Comparison of ENCODE assay signal across 13 cellular contexts in genomic region chr5:149519624-149520023, GRCh38. TPM values are rescaled to one million over a fixed set of nuclear protein-coding genes. Genes with fewer than 3 reads are reported as not detected.
DNase-seq lines count a peak whose midpoint lies in the region; ATAC-seq and TF ChIP-seq lines count a peak whose summit lies in the region.
"Had no signal": no experiment of that assay in that cellular context is flagged by ENCODE, and none has a peak within 500 bp of the region (broad histone marks: within the 10 kb centered on the region; RNA-seq: fewer than 3 reads in every experiment).

No MANE protein-coding gene starts in this region.

- CTCF ChIA-PET in Caco-2 (lab: Charles Lee), result interaction anchor here (1.3 to 1.4 kb wide), 2 partner anchors 32 to 67 kb away, joined by 3 to 4 read pairs; partner anchors contain the start of gene CSNK1A1
- CTCF ChIA-PET in RWPE1 (lab: Yijun Ruan, JAX), result interaction anchor here (0.5 to 0.6 kb wide), 3 partner anchors 10 to 252 kb away, joined by 3 read pairs; no protein-coding TSS in a partner anchor

- TF ChIP-seq CTCF in Caco-2 (IDR thresholded peaks at IDR 0.05; ENCODE audit: insufficient read depth in 1 of 2, low read depth in 1 of 2, low read length in 1 of 2, severe bottlenecking in 1 of 2, unreplicated experiment in 1 of 2) (no peak), RWPE2 (IDR thresholded peaks at IDR 0.05; ENCODE audit: poor library complexity, severe bottlenecking) (no peak), esophagus muscularis mucosa (IDR thresholded peaks at IDR 0.05) (no peak), osteoblast (IDR thresholded peaks at IDR 0.05; ENCODE audit: extremely low read depth, low read depth, low read length) (no peak), RWPE1 (conservative IDR thresholded peaks at IDR 0.05; ENCODE audit: low read depth) (no peak)

- no TSS peak for BruUV-seq in Caco-2 (replicated peaks; lab: Mats Ljungman, UMichigan)

- H3K4me1 ChIP-seq in Caco-2 (no peaks in the 10 kb centered on the region), RWPE2 (ENCODE audit: insufficient read depth, poor library complexity, severe bottlenecking) (peaks cover 49% of the 10 kb centered on the region), esophagus muscularis mucosa (peaks cover 74 to 100% (median 98%) of the 10 kb centered on the region in 4 donors), osteoblast (ENCODE audit: insufficient read depth, low read length) (peaks cover 67% of the 10 kb centered on the region)

- no peak overlapping the region for H3K4me2 ChIP-seq in osteoblast (ENCODE audit: insufficient read depth, low read length)

- DNase-seq in Caco-2, result no peak
- no peak for DNase-seq in RWPE2 (ENCODE audit: low spot score)
- no peak for DNase-seq in esophagus muscularis mucosa (ENCODE audit: extremely low spot score)
- no peak for DNase-seq in osteoblast (ENCODE audit: insufficient read length, low spot score, missing footprints)
- DNase-seq in RWPE1 (ENCODE audit: low spot score), result no peak
- DNase-seq in KG1 (lab: John Stamatoyannopoulos, UW), result no peak
- DNase-seq: activated CD4-positive, alpha-beta memory T cell treated with anti-CD3 and anti-CD28 coated beads, Interleukin-2, amount 10 ng/mL, durations not matched to agents 7 days and 5 days; activated naive CD4-positive, alpha-beta T cell treated with anti-CD3 and anti-CD28 coated beads for 36 hours; mucosa of descending colon; NCI-H1105; NCI-H446; T-helper 9 cell had no signal

- ATAC-seq in RWPE2 (ENCODE audit: low read depth) (no peak), HG03045 (IDR thresholded peaks at IDR 0.05; ENCODE audit: unreplicated experiment) (no peak)
- ATAC-seq: mucosa of descending colon had no signal

- peak overlapping the region; percentile 7 for H3K27ac ChIP-seq in RWPE2 (ENCODE audit: poor library complexity, severe bottlenecking)
- H3K27ac ChIP-seq in esophagus muscularis mucosa (replicated peaks in 1 of 4), result peak overlapping the region; percentile 33 to 54 (median 52)
- peak overlapping the region; percentile 72 for H3K27ac ChIP-seq in osteoblast (ENCODE audit: low read depth, low read length)
- no peak overlapping the region for H3K27ac ChIP-seq in RWPE1

- H3K36me3 Mint-ChIP-seq in Caco-2 (ENCODE audit: insufficient read depth, unreplicated experiment), result peaks cover 76% of the 10 kb centered on the region

- H3K36me3 ChIP-seq in Caco-2 (ENCODE audit: control insufficient read depth, insufficient read depth, low read length) (peaks cover 1% of the 10 kb centered on the region; the same call in 1 of the 2 replicates), RWPE2 (ENCODE audit: low read depth) (peaks cover 95% of the 10 kb centered on the region), esophagus muscularis mucosa (peaks cover 5 to 35% (median 21%) of the 10 kb centered on the region in 4 donors), osteoblast (ENCODE audit: insufficient read depth, low read length) (peaks cover 42% of the 10 kb centered on the region)

- H2AFZ ChIP-seq in osteoblast (ENCODE audit: low read length), result no peak overlapping the region

- no peaks in the 10 kb centered on the region for H3K27me3 Mint-ChIP-seq in Caco-2 (ENCODE audit: insufficient read depth, unreplicated experiment)
- H3K27me3 Mint-ChIP-seq: activated CD4-positive, alpha-beta memory T cell treated with anti-CD3 and anti-CD28 coated beads, Interleukin-2, amount 10 ng/mL, durations not matched to agents 7 days and 5 days had no signal

- intact Hi-C loops in Caco-2 (cut with micrococcal nuclease; ENCODE audit: unreplicated experiment) (loop anchor here (5.0 kb wide), 1 partner anchor 33 kb away; the partner anchor contains the start of gene CSNK1A1), esophagus muscularis mucosa (cut with DNase I) (no loop called here)

- H3K9me3 ChIP-seq in Caco-2 (no peaks in the 10 kb centered on the region), RWPE2 (ENCODE audit: severe bottlenecking) (no peaks in the 10 kb centered on the region), esophagus muscularis mucosa (no peaks in the 10 kb centered on the region), osteoblast (ENCODE audit: low read depth, low read length) (no peaks in the 10 kb centered on the region)
- H3K9me3 ChIP-seq: mucosa of descending colon had no signal

- H4K20me1 ChIP-seq in osteoblast (ENCODE audit: insufficient read depth, low read length), result peaks cover 64% of the 10 kb centered on the region

- peak overlapping the region; percentile 42 for H3K27ac Mint-ChIP-seq in Caco-2 (ENCODE audit: unreplicated experiment)
- H3K27ac Mint-ChIP-seq: activated CD4-positive, alpha-beta memory T cell treated with anti-CD3 and anti-CD28 coated beads, Interleukin-2, amount 10 ng/mL, durations not matched to agents 7 days and 5 days had no signal

- TF ChIP-seq POLR2A in esophagus muscularis mucosa (IDR thresholded peaks at IDR 0.05; ENCODE audit: low read depth), result no peak

- H3K4me1 Mint-ChIP-seq in Caco-2 (ENCODE audit: low read depth, unreplicated experiment), result no peaks in the 10 kb centered on the region

- peaks cover 100% of the 10 kb centered on the region for H3K79me2 ChIP-seq in osteoblast (ENCODE audit: insufficient read depth, low read length)

- no peak overlapping the region for H3K4me3 Mint-ChIP-seq in Caco-2 (ENCODE audit: unreplicated experiment)
- H3K4me3 Mint-ChIP-seq: activated CD4-positive, alpha-beta memory T cell treated with anti-CD3 and anti-CD28 coated beads, Interleukin-2, amount 10 ng/mL, durations not matched to agents 7 days and 5 days; activated naive CD4-positive, alpha-beta T cell treated with anti-CD3 and anti-CD28 coated beads for 36 hours had no signal

- no peaks in the 10 kb centered on the region for H3K27me3 ChIP-seq in Caco-2 (replicated peaks; ENCODE audit: control insufficient read depth, insufficient read depth, low read length)
- H3K27me3 ChIP-seq in RWPE2 (ENCODE audit: insufficient read depth, poor library complexity, severe bottlenecking), result no peaks in the 10 kb centered on the region
- no peaks in the 10 kb centered on the region for H3K27me3 ChIP-seq in esophagus muscularis mucosa
- H3K27me3 ChIP-seq in osteoblast (ENCODE audit: insufficient read depth, low read length), result no peaks in the 10 kb centered on the region

- H3K4me3 ChIP-seq in Caco-2 (ENCODE audit: low read depth, low read length), result no peak overlapping the region
- H3K4me3 ChIP-seq in RWPE2 (ENCODE audit: severe bottlenecking), result no peak overlapping the region
- H3K4me3 ChIP-seq in esophagus muscularis mucosa, result no peak overlapping the region
- no peak overlapping the region for H3K4me3 ChIP-seq in osteoblast (ENCODE audit: insufficient read depth, low read length)
- H3K4me3 ChIP-seq: mucosa of descending colon had no signal

- no peak for TF ChIP-seq EP300 in esophagus muscularis mucosa (IDR thresholded peaks at IDR 0.05)

- POLR2A ChIA-PET in Caco-2 (lab: Charles Lee) (no interaction called here), RWPE1 (lab: Yijun Ruan, JAX; ENCODE audit: low non-redundant PET) (no interaction called here)

- no peaks in the 10 kb centered on the region for H3K9me3 Mint-ChIP-seq in Caco-2 (ENCODE audit: unreplicated experiment)
- H3K9me3 Mint-ChIP-seq: activated CD4-positive, alpha-beta memory T cell treated with anti-CD3 and anti-CD28 coated beads, Interleukin-2, amount 10 ng/mL, durations not matched to agents 7 days and 5 days; activated naive CD4-positive, alpha-beta T cell treated with anti-CD3 and anti-CD28 coated beads for 36 hours had no signal

RNA-seq across cellular contexts. Expression of gene CSNK1A1, which starts 31.6 kb away (rescaled TPM):
- total RNA-seq in Caco-2 (2022) (252 and 264 TPM in 2 replicates), esophagus muscularis mucosa (100 to 1,000 TPM; 283 to 347 (median 336) TPM), osteoblast (444 and 497 TPM in 2 replicates)
